Comparison of ENCODE assay signal across 19 cellular contexts in the genomic region with DNA sequence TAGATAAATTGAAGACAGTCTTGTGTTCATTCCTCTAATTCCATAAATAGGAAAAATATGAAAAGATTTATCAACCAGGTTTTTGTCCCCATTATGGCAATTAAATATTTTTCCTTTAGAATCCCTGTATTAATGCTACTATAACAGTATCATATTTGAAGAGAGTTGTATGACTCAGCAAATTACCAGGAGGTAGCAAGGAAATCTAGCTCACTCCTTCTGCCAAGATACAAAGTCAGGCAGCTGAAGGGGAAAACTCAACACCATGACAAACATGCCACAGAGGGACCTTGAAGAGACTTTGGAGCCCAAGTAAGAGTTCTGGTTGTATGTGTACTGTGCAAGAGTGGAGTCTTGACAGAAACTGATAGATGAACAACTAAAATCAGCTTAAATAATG.
"Had no signal": no experiment of that assay in that cellular context is flagged by ENCODE, and none has a peak within 500 bp of the region (broad histone marks: within the 10 kb centered on the region; RNA-seq: fewer than 3 reads in every experiment).

No MANE protein-coding gene starts in this region.

- H3K27me3 Mint-ChIP-seq: activated B cell treated with CpG ODN at 0.5 μM for 24 hours; activated CD4-positive, alpha-beta T cell treated with anti-CD3 and anti-CD28 coated beads, Interleukin-2, amount 10 ng/mL, durations not matched to agents 7 days and 5 days; activated T-helper 17 cell treated with anti-CD3 and anti-CD28 coated beads, Interleukin-2, amount 50 U/mL, for 72 hours had no signal

- H3K9me3 ChIP-seq: adrenal gland, colonic mucosa, lower lobe of right lung, ovary, vagina had no signal

- H3K4me1 ChIP-seq: adrenal gland, colonic mucosa, lower lobe of right lung, stomach, vagina had no signal

- FAIRE-seq: endothelial cell of umbilical vein, small intestine had no signal

- ATAC-seq: activated T-helper 17 cell treated with anti-CD3 and anti-CD28 coated beads, Interleukin-2, amount 50 U/mL, for 72 hours; lower lobe of right lung had no signal

- H3K27ac Mint-ChIP-seq: activated B cell treated with CpG ODN at 0.5 μM for 24 hours; activated CD4-positive, alpha-beta T cell treated with anti-CD3 and anti-CD28 coated beads, Interleukin-2, amount 10 ng/mL, durations not matched to agents 7 days and 5 days; activated naive CD4-positive, alpha-beta T cell treated with anti-CD3 and anti-CD28 coated beads for 36 hours; activated T-helper 17 cell treated with anti-CD3 and anti-CD28 coated beads, Interleukin-2, amount 50 U/mL, for 72 hours; mesothelial cell of epicardium; T-helper 1 cell treated with Interleukin-12 subunit alpha and Interleukin-12 subunit beta and Interleukin-4 antibody, amounts not matched to agents 30 μg/mL and 1 μg/mL, for 36 hours had no signal

- H3K4me1 Mint-ChIP-seq: activated B cell treated with CpG ODN at 0.5 μM for 24 hours; activated CD4-positive, alpha-beta T cell treated with anti-CD3 and anti-CD28 coated beads, Interleukin-2, amount 10 ng/mL, durations not matched to agents 7 days and 5 days; activated T-helper 17 cell treated with anti-CD3 and anti-CD28 coated beads, Interleukin-2, amount 50 U/mL, for 72 hours; neural crest cell had no signal

- H3K27me3 ChIP-seq: adrenal gland, cardiac muscle cell, colonic mucosa, ovary, stomach, vagina had no signal

- DNase-seq: activated B cell treated with CpG ODN at 0.5 μM for 24 hours; activated CD4-positive, alpha-beta T cell treated with anti-CD3 and anti-CD28 coated beads, Interleukin-2, amount 10 ng/mL, durations not matched to agents 7 days and 5 days; activated CD8-positive, alpha-beta memory T cell treated with anti-CD3 and anti-CD28 coated beads for 24 hours; activated naive CD4-positive, alpha-beta T cell treated with anti-CD3 and anti-CD28 coated beads for 36 hours; adrenal gland; colonic mucosa; effector CD4-positive, alpha-beta T cell; hypothalamus; lower lobe of right lung; ovary; small intestine; stomach had no signal

- H3K36me3 ChIP-seq: adrenal gland, cardiac muscle cell, colonic mucosa, lower lobe of right lung, ovary, stomach, vagina had no signal

- H3K4me3 ChIP-seq: adrenal gland, cardiac muscle cell, colonic mucosa, lower lobe of right lung, ovary, stomach, vagina had no signal

- H3K27ac ChIP-seq: adrenal gland, cardiac muscle cell, colonic mucosa, lower lobe of right lung, ovary, stomach, vagina had no signal

- H3K4me3 Mint-ChIP-seq: activated B cell treated with CpG ODN at 0.5 μM for 24 hours; activated CD4-positive, alpha-beta T cell treated with anti-CD3 and anti-CD28 coated beads, Interleukin-2, amount 10 ng/mL, durations not matched to agents 7 days and 5 days; activated naive CD4-positive, alpha-beta T cell treated with anti-CD3 and anti-CD28 coated beads for 36 hours; activated T-helper 17 cell treated with anti-CD3 and anti-CD28 coated beads, Interleukin-2, amount 50 U/mL, for 72 hours; mesothelial cell of epicardium; neural crest cell; T-helper 1 cell treated with Interleukin-12 subunit alpha and Interleukin-12 subunit beta and Interleukin-4 antibody, amounts not matched to agents 30 μg/mL and 1 μg/mL, for 36 hours had no signal
